In genomic region chr5:178103612-178104011, GRCh38 we compare ENCODE assay signal across 17 cellular contexts. TPM values are rescaled to one million over a fixed set of nuclear protein-coding genes. Genes with fewer than 3 reads are reported as not detected.
DNase-seq lines count a peak whose midpoint lies in the region; ATAC-seq and TF ChIP-seq lines count a peak whose summit lies in the region.
"Had no signal": no experiment of that assay in that cellular context is flagged by ENCODE, and none has a peak within 500 bp of the region (broad histone marks: within the 10 kb centered on the region; RNA-seq: fewer than 3 reads in every experiment).

No MANE protein-coding gene starts in this region.

- H3K9me3 Mint-ChIP-seq in GM23338 (no peaks in the 10 kb centered on the region), endothelial cell (ENCODE audit: unreplicated experiment) (no peaks in the 10 kb centered on the region)
- no peaks in the 10 kb centered on the region for H3K9me3 Mint-ChIP-seq in stimulated activated memory B cell treated with anti-CD40 and anti-IgM and Interleukin-4, amounts not matched to agents 10 μg/mL and 1 μg/mL and 100 μg/mL, for 72 hours
- H3K9me3 Mint-ChIP-seq: CD8-positive, alpha-beta T cell had no signal

- peak overlapping the region; percentile 32; the same call in 1 of the 2 replicates for H2AFZ ChIP-seq in GM23338
- H2AFZ ChIP-seq: GM23248 had no signal

- no peak overlapping the region for H3K4me3 ChIP-seq in GM23338
- H3K4me3 ChIP-seq: A549, GM23248 had no signal

- no peaks in the 10 kb centered on the region for H4K20me1 ChIP-seq in GM23338 (replicated peaks; ENCODE audit: insufficient read depth)

- H3K27ac ChIP-seq in GM23338 (ENCODE audit: low read depth) (no peak overlapping the region), RWPE1 (peak overlapping the region; percentile 59)
- H3K27ac ChIP-seq: A549, C4-2B, GM23248 had no signal

- H3K4me3 Mint-ChIP-seq in GM23338 (no peak overlapping the region), endothelial cell (ENCODE audit: unreplicated experiment) (no peak overlapping the region)
- no peak overlapping the region for H3K4me3 Mint-ChIP-seq in stimulated activated memory B cell treated with anti-CD40 and anti-IgM and Interleukin-4, amounts not matched to agents 10 μg/mL and 1 μg/mL and 100 μg/mL, for 72 hours
- H3K4me3 Mint-ChIP-seq: CD8-positive, alpha-beta T cell had no signal

- peaks cover 9% of the 10 kb centered on the region; the same call in 1 of the 2 replicates for H3K4me1 ChIP-seq in GM23338 (ENCODE audit: insufficient read depth)
- H3K4me1 ChIP-seq: A549, BE2C had no signal

- peaks cover 15% of the 10 kb centered on the region; the same call in 2 of the 3 replicates for H3K4me1 Mint-ChIP-seq in GM23338
- peaks cover 9% of the 10 kb centered on the region for H3K4me1 Mint-ChIP-seq in endothelial cell (ENCODE audit: unreplicated experiment)
- peaks cover 41% of the 10 kb centered on the region for H3K4me1 Mint-ChIP-seq in stimulated activated memory B cell treated with anti-CD40 and anti-IgM and Interleukin-4, amounts not matched to agents 10 μg/mL and 1 μg/mL and 100 μg/mL, for 72 hours

- no peak for ATAC-seq in GM23338
- ATAC-seq in stimulated activated memory B cell treated with anti-CD40 and anti-IgM and Interleukin-4, amounts not matched to agents 10 μg/mL and 1 μg/mL and 100 μg/mL, for 72 hours, result no peak
- ATAC-seq: A549 had no signal

- TF ChIP-seq CTCF in GM23338 (conservative IDR thresholded peaks at IDR 0.05; ENCODE audit: low read depth in 2 of 2), result no peak
- TF ChIP-seq CTCF in RWPE1 (conservative IDR thresholded peaks at IDR 0.05; ENCODE audit: low read depth), result no peak
- no peak for TF ChIP-seq CTCF in endothelial cell (IDR thresholded peaks at IDR 0.05; ENCODE audit: unreplicated experiment)

- no peaks in the 10 kb centered on the region for H3K9me2 ChIP-seq in GM23338 (ENCODE audit: insufficient read depth)

- H3K27me3 Mint-ChIP-seq in GM23338 (ENCODE audit: insufficient read depth, low read depth, poor library complexity) (peaks cover 13% of the 10 kb centered on the region), endothelial cell (ENCODE audit: unreplicated experiment) (peaks cover 1% of the 10 kb centered on the region)
- H3K27me3 Mint-ChIP-seq in stimulated activated memory B cell treated with anti-CD40 and anti-IgM and Interleukin-4, amounts not matched to agents 10 μg/mL and 1 μg/mL and 100 μg/mL, for 72 hours, result no peaks in the 10 kb centered on the region

- H3K27ac Mint-ChIP-seq in GM23338 (no peak overlapping the region), endothelial cell (ENCODE audit: unreplicated experiment) (peak overlapping the region; percentile 74)
- H3K27ac Mint-ChIP-seq in stimulated activated memory B cell treated with anti-CD40 and anti-IgM and Interleukin-4, amounts not matched to agents 10 μg/mL and 1 μg/mL and 100 μg/mL, for 72 hours, result peak overlapping the region; percentile 21
- H3K27ac Mint-ChIP-seq: CD8-positive, alpha-beta T cell had no signal

- no peaks in the 10 kb centered on the region for H3K36me3 ChIP-seq in GM23338 (ENCODE audit: insufficient read depth)
- H3K36me3 ChIP-seq: BE2C had no signal

- no peaks in the 10 kb centered on the region for H3K79me2 ChIP-seq in GM23338 (replicated peaks; ENCODE audit: insufficient read depth)

- no peaks in the 10 kb centered on the region for H3K27me3 ChIP-seq in GM23338 (ENCODE audit: insufficient read depth)
- H3K27me3 ChIP-seq: BE2C had no signal

- no peaks in the 10 kb centered on the region for H3F3A ChIP-seq in GM23338 (replicated peaks; ENCODE audit: low read depth)

- POLR2A ChIA-PET in RWPE1 (lab: Yijun Ruan, JAX; ENCODE audit: low non-redundant PET), result no interaction called here

- CTCF ChIA-PET in RWPE1 (lab: Yijun Ruan, JAX), result interaction anchor here (0.9 kb wide), 1 partner anchor 42 kb away, joined by 3 read pairs; no protein-coding TSS in a partner anchor

- DNase-seq in GM23338 (ENCODE audit: low spot score), result no peak
- DNase-seq in RWPE1 (ENCODE audit: low spot score), result no peak
- DNase-seq in endothelial cell (ENCODE audit: low spot score), result no peak
- DNase-seq in superior temporal gyrus (ENCODE audit: extremely low spot score), result no peak
- DNase-seq in NCI-H128 (lab: John Stamatoyannopoulos, UW; ENCODE audit: unreplicated experiment), result no peak
- no peak for DNase-seq in KG1 (lab: John Stamatoyannopoulos, UW)
- DNase-seq: BE2C; CD8-positive, alpha-beta T cell; COR-L47; DND-41; GF-D8; GM23248; H7; IMR-90 had no signal

- no peak overlapping the region for H3K4me2 ChIP-seq in GM23338
- H3K4me2 ChIP-seq: A549 had no signal

- no peaks in the 10 kb centered on the region for H3K36me3 Mint-ChIP-seq in GM23338 (ENCODE audit: low read depth)
- H3K36me3 Mint-ChIP-seq in endothelial cell (ENCODE audit: low read depth, unreplicated experiment), result no peaks in the 10 kb centered on the region
- H3K36me3 Mint-ChIP-seq in stimulated activated memory B cell treated with anti-CD40 and anti-IgM and Interleukin-4, amounts not matched to agents 10 μg/mL and 1 μg/mL and 100 μg/mL, for 72 hours, result no peaks in the 10 kb centered on the region
- H3K36me3 Mint-ChIP-seq: CD8-positive, alpha-beta T cell had no signal

TF ChIP-seq in GM23338, 12 proteins besides CTCF, POLR2A, EP300 and RAD21 (continues in another document):
- no peak for TF ChIP-seq CREB1 (CRISPR knock-in tag; IDR thresholded peaks at IDR 0.05; ENCODE audit: low read depth)
- no peak for TF ChIP-seq POLR2AphosphoS5 (IDR thresholded peaks at IDR 0.05; ENCODE audit: low read depth)
- no peak for TF ChIP-seq ZNF462 (CRISPR knock-in tag; IDR thresholded peaks at IDR 0.05)
- TF ChIP-seq JUNB (IDR thresholded peaks at IDR 0.05; ENCODE audit: unreplicated experiment), result no peak

RNA-seq across cellular contexts. Expression of gene N4BP3, which starts 9.7 kb away (rescaled TPM):
- total RNA-seq in GM23338 (2014; rRNA removed; shearing (Covaris generic)), result 52.7 and 58.2 TPM in 2 replicates
- 9.8 and 10.9 TPM in 2 replicates for polyA plus RNA-seq in GM23338 (2016; fragmentation: Nextera tagmentation; extraction: Ambion mirVana)
- total RNA-seq in endothelial cell (ENCODE audit: unreplicated experiment), result 107 TPM

RNA-seq across cellular contexts. Expression of gene RMND5B, which starts 27.2 kb away (rescaled TPM):
- 83.7 and 101 TPM in 2 replicates for total RNA-seq in GM23338 (2014; rRNA removed; shearing (Covaris generic))
- 47.5 and 50.6 TPM in 2 replicates for polyA plus RNA-seq in GM23338 (2016; fragmentation: Nextera tagmentation; extraction: Ambion mirVana)
- 70.4 TPM for total RNA-seq in endothelial cell (ENCODE audit: unreplicated experiment)

RNA-seq across cellular contexts. Expression of gene NHP2, which starts 50.1 kb away (rescaled TPM):
- total RNA-seq in GM23338 (2014; rRNA removed; shearing (Covaris generic)), result 452 and 455 TPM in 2 replicates
- 435 and 450 TPM in 2 replicates for polyA plus RNA-seq in GM23338 (2016; fragmentation: Nextera tagmentation; extraction: Ambion mirVana)
- 84.7 TPM for total RNA-seq in endothelial cell (ENCODE audit: unreplicated experiment)
